ENCODE assay signal across 9 cellular contexts in genomic region chr19:41298327-41298964, GRCh38. TPM values are rescaled to one million over a fixed set of nuclear protein-coding genes. Genes with fewer than 3 reads are reported as not detected.
DNase-seq lines count a peak whose midpoint lies in the region; ATAC-seq and TF ChIP-seq lines count a peak whose summit lies in the region.
"Had no signal": no experiment of that assay in that cellular context is flagged by ENCODE, and none has a peak within 500 bp of the region (broad histone marks: within the 10 kb centered on the region; RNA-seq: fewer than 3 reads in every experiment).

No MANE protein-coding gene starts in this region.

- H3K4me1 ChIP-seq in prostate gland (replicated peaks): peaks cover 6% of the 10 kb centered on the region

- H3K4me1 Mint-ChIP-seq in activated T-helper 1 cell treated with anti-CD3 and anti-CD28 coated beads, Interleukin-12 subunit alpha, Interleukin-12 subunit beta, Interleukin-2, Interleukin-4 antibody, amounts not matched to agents 30 ng/mL and 10 ng/mL and 1 ng/mL, durations not matched to agents 14 hours and 24 hours and 36 hours (ENCODE audit: low read depth): peaks cover 88% of the 10 kb centered on the region

- intact Hi-C loops in activated T-helper 1 cell treated with anti-CD3 and anti-CD28 coated beads, Interleukin-12 subunit alpha, Interleukin-12 subunit beta, Interleukin-2, Interleukin-4 antibody, amounts not matched to agents 30 ng/mL and 10 ng/mL and 1 ng/mL, durations not matched to agents 14 hours and 24 hours and 36 hours (cut with micrococcal nuclease): no loop called here
- intact Hi-C loops in prostate gland (cut with DNase I): no loop called here

- H3K27ac ChIP-seq in prostate gland: peak overlapping the region; percentile 29 to 49

- peaks cover 17 to 22% of the 10 kb centered on the region in 2 donors for H3K36me3 ChIP-seq in prostate gland

- no peak overlapping the region for H3K4me3 Mint-ChIP-seq in activated T-helper 1 cell treated with anti-CD3 and anti-CD28 coated beads, Interleukin-12 subunit alpha, Interleukin-12 subunit beta, Interleukin-2, Interleukin-4 antibody, amounts not matched to agents 30 ng/mL and 10 ng/mL and 1 ng/mL, durations not matched to agents 14 hours and 24 hours and 36 hours

- no peaks in the 10 kb centered on the region for H3K27me3 Mint-ChIP-seq in activated T-helper 1 cell treated with anti-CD3 and anti-CD28 coated beads, Interleukin-12 subunit alpha, Interleukin-12 subunit beta, Interleukin-2, Interleukin-4 antibody, amounts not matched to agents 30 ng/mL and 10 ng/mL and 1 ng/mL, durations not matched to agents 14 hours and 24 hours and 36 hours (ENCODE audit: insufficient read depth)

- no peak overlapping the region for H3K4me3 ChIP-seq in prostate gland

- no peaks in the 10 kb centered on the region for H3K27me3 ChIP-seq in prostate gland (replicated peaks; ENCODE audit: insufficient read depth)

- H3K9me3 ChIP-seq in prostate gland: no peaks in the 10 kb centered on the region

- DNase-seq in DMS79 treated with DMSO at 0.1 percent for 48 hours (lab: John Stamatoyannopoulos, UW): peak; percentile 4
- DNase-seq in activated T-helper 1 cell treated with anti-CD3 and anti-CD28 coated beads, Interleukin-12 subunit alpha, Interleukin-12 subunit beta, Interleukin-2, Interleukin-4 antibody, amounts not matched to agents 30 ng/mL and 10 ng/mL and 1 ng/mL, durations not matched to agents 14 hours and 24 hours and 36 hours (ENCODE audit: low spot score): no peak
- DNase-seq in glomerular visceral epithelial cell (ENCODE audit: extremely low spot score): peak; percentile 89
- no peak for DNase-seq in prostate gland (ENCODE audit: low spot score)
- no peak for DNase-seq in erythroblast (lab: John Stamatoyannopoulos, UW)
- DNase-seq in stimulated activated CD4-positive, alpha-beta T cell treated with anti-CD3 and anti-CD28 coated beads, Interleukin-4, amount 100 ng/mL, for 4 hours: no peak

- no peak for TF ChIP-seq CTCF in prostate gland (IDR thresholded peaks at IDR 0.05)

- H3K36me3 Mint-ChIP-seq in activated T-helper 1 cell treated with anti-CD3 and anti-CD28 coated beads, Interleukin-12 subunit alpha, Interleukin-12 subunit beta, Interleukin-2, Interleukin-4 antibody, amounts not matched to agents 30 ng/mL and 10 ng/mL and 1 ng/mL, durations not matched to agents 14 hours and 24 hours and 36 hours (ENCODE audit: low read depth): peaks cover 73% of the 10 kb centered on the region

- H3K27ac Mint-ChIP-seq in activated T-helper 1 cell treated with anti-CD3 and anti-CD28 coated beads, Interleukin-12 subunit alpha, Interleukin-12 subunit beta, Interleukin-2, Interleukin-4 antibody, amounts not matched to agents 30 ng/mL and 10 ng/mL and 1 ng/mL, durations not matched to agents 14 hours and 24 hours and 36 hours: peak overlapping the region; percentile 78

- no peak for TF ChIP-seq POLR2A in prostate gland (IDR thresholded peaks at IDR 0.05)
- TF ChIP-seq POLR2A in erythroblast (IDR thresholded peaks at IDR 0.05; ENCODE audit: low read length): no peak

- 27% methylated on average over 4 of the region's 4 CpGs for WGBS in prostate gland

- ATAC-seq in HG03103 (IDR thresholded peaks at IDR 0.05; ENCODE audit: low read depth, unreplicated experiment): peak; percentile 15
- ATAC-seq in GM18511 (IDR thresholded peaks at IDR 0.05; ENCODE audit: unreplicated experiment): no peak
- ATAC-seq: Panc1 had no signal

- H3K9me3 Mint-ChIP-seq in activated T-helper 1 cell treated with anti-CD3 and anti-CD28 coated beads, Interleukin-12 subunit alpha, Interleukin-12 subunit beta, Interleukin-2, Interleukin-4 antibody, amounts not matched to agents 30 ng/mL and 10 ng/mL and 1 ng/mL, durations not matched to agents 14 hours and 24 hours and 36 hours: no peaks in the 10 kb centered on the region

RNA-seq across cellular contexts. Expression of gene CCDC97, which starts 11.5 kb away (rescaled TPM):
- total RNA-seq in activated T-helper 1 cell treated with anti-CD3 and anti-CD28 coated beads, Interleukin-12 subunit alpha, Interleukin-12 subunit beta, Interleukin-2, Interleukin-4 antibody, amounts not matched to agents 30 ng/mL and 10 ng/mL and 1 ng/mL, durations not matched to agents 14 hours and 24 hours and 36 hours: 35.3 and 36.1 TPM in 2 replicates
- 10 to 100 TPM; 21.0 to 34.4 TPM for total RNA-seq in prostate gland

RNA-seq across cellular contexts. Expression of gene HNRNPUL1, which starts 34.3 kb away (rescaled TPM):
- total RNA-seq in activated T-helper 1 cell treated with anti-CD3 and anti-CD28 coated beads, Interleukin-12 subunit alpha, Interleukin-12 subunit beta, Interleukin-2, Interleukin-4 antibody, amounts not matched to agents 30 ng/mL and 10 ng/mL and 1 ng/mL, durations not matched to agents 14 hours and 24 hours and 36 hours: 254 and 264 TPM in 2 replicates
- 100 to 1,000 TPM; 133 to 183 TPM for total RNA-seq in prostate gland

RNA-seq across cellular contexts. Expression of gene TGFB1, which starts 55.3 kb away (rescaled TPM):
- 108 and 112 TPM in 2 replicates for total RNA-seq in activated T-helper 1 cell treated with anti-CD3 and anti-CD28 coated beads, Interleukin-12 subunit alpha, Interleukin-12 subunit beta, Interleukin-2, Interleukin-4 antibody, amounts not matched to agents 30 ng/mL and 10 ng/mL and 1 ng/mL, durations not matched to agents 14 hours and 24 hours and 36 hours
- total RNA-seq in prostate gland: 10 to 100 TPM in 1 of 2 donors, 1 to 10 TPM in 1; 9.7 to 32.4 TPM

Comparison
In these comparisons a context has a peak if more than half of its experiments do, and no peak if none do; other contexts are left out.
1. DNase-seq: peak in DMS79 treated with DMSO at 0.1 percent for 48 hours (single experiment) and glomerular visceral epithelial cell (single experiment); none in activated T-helper 1 cell treated with anti-CD3 and anti-CD28 coated beads, Interleukin-12 subunit alpha, Interleukin-12 subunit beta, Interleukin-2, Interleukin-4 antibody, amounts not matched to agents 30 ng/mL and 10 ng/mL and 1 ng/mL, durations not matched to agents 14 hours and 24 hours and 36 hours (single experiment), prostate gland (single experiment), erythroblast (0 of 2) and stimulated activated CD4-positive, alpha-beta T cell treated with anti-CD3 and anti-CD28 coated beads, Interleukin-4, amount 100 ng/mL, for 4 hours (0 of 2).